Comparison of ENCODE assay signal across 1 cellular context in genomic region chr7:45922810-45923209, GRCh38.
TF ChIP-seq lines count a peak whose summit lies in the region.

No MANE protein-coding gene starts in this region.

TF ChIP-seq in IMR-90, 13 proteins besides CTCF, POLR2A, EP300 and RAD21:
- TF ChIP-seq MAFK (IDR thresholded peaks at IDR 0.05; ENCODE audit: low read depth, low read length) (no peak), USF2 (IDR thresholded peaks at IDR 0.05; ENCODE audit: low read depth, low read length) (no peak), BHLHE40 (IDR thresholded peaks at IDR 0.05; ENCODE audit: low read depth, low read length) (no peak), RCOR1 (IDR thresholded peaks at IDR 0.05; ENCODE audit: insufficient replicate concordance, low read length) (no peak), CEBPB (IDR thresholded peaks at IDR 0.05; ENCODE audit: low read depth, low read length) (no peak)
